ENCODE assay signal across 30 cellular contexts in the genomic region with DNA sequence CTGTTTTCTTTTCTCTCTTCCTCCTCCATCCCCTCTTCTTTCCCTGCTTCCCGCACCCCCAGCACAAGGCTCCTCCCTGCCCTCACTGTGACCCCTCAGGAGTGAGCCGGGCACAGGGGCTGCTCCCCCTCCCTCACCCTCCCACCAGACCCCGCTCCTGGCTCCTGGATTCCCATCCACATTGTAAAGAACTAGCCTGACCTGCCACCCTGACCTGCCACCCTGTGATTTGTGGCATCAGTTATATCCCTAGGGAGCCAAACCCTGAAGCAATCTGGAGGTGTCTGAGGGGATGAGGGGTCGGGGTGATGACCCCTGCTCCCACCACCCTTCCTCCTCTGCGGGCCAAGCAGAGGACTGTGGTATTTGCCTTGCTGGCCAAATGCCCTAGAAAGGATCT.
"Had no signal": no experiment of that assay in that cellular context is flagged by ENCODE, and none has a peak within 500 bp of the region (broad histone marks: within the 10 kb centered on the region; RNA-seq: fewer than 3 reads in every experiment).

No MANE protein-coding gene starts in this region.

- H3K27ac ChIP-seq: brain microvascular endothelial cell, esophagus muscularis mucosa, foreskin keratinocyte, gastrocnemius medialis, WERI-Rb-1 had no signal

- H3K27me3 ChIP-seq: brain microvascular endothelial cell, foreskin keratinocyte had no signal

- H3K4me3 ChIP-seq: esophagus muscularis mucosa, gastrocnemius medialis had no signal

- H3K4me1 Mint-ChIP-seq: activated B cell treated with CpG ODN at 0.5 μM for 24 hours; activated T-helper 17 cell treated with anti-CD3 and anti-CD28 coated beads, Interleukin-2, amount 50 U/mL, for 72 hours had no signal

- H3K4me3 Mint-ChIP-seq: activated B cell treated with CpG ODN at 0.5 μM for 24 hours; activated CD8-positive, alpha-beta T cell treated with anti-CD3 and anti-CD28 coated beads for 36 hours; activated naive CD8-positive, alpha-beta T cell; activated T-cell treated with anti-CD3 and anti-CD28 coated beads, Interleukin-2, amount 50 U/mL, for 4 hours; activated T-helper 17 cell treated with anti-CD3 and anti-CD28 coated beads, Interleukin-2, amount 50 U/mL, for 72 hours; effector memory CD8-positive, alpha-beta T cell; T-helper 17 cell; T-helper 2 cell treated with Interferon-gamma antibody and Interleukin-4, amounts not matched to agents 5 μg/mL and 100 μg/mL, for 36 hours had no signal

- H3K9me3 Mint-ChIP-seq: effector memory CD8-positive, alpha-beta T cell; T-helper 2 cell treated with Interferon-gamma antibody and Interleukin-4, amounts not matched to agents 5 μg/mL and 100 μg/mL, for 36 hours had no signal

- DNase-seq: activated B cell treated with CpG ODN at 0.5 μM for 24 hours; activated CD4-positive, alpha-beta T cell treated with anti-CD3 and anti-CD28 coated beads for 48 hours; activated CD4-positive, alpha-beta T cell treated with anti-CD3 and anti-CD28 coated beads, Interleukin-2, amount 50 U/mL, for 1 hour; activated CD4-positive, alpha-beta T cell treated with anti-CD3 and anti-CD28 coated beads, Interleukin-2, amount 50 U/mL, for 48 hours; activated CD8-positive, alpha-beta memory T cell treated with anti-CD3 and anti-CD28 coated beads for 24 hours; activated CD8-positive, alpha-beta T cell treated with anti-CD3 and anti-CD28 coated beads for 36 hours; activated effector memory CD4-positive, alpha-beta T cell treated with Interleukin-2 at 50 U/mL for 16 hours; activated gamma-delta T cell treated with Interleukin-2 at 50 U/mL for 16 hours; activated naive CD4-positive, alpha-beta T cell treated with anti-CD3 and anti-CD28 coated beads, Interleukin-2, amount 50 U/mL, for 16 hours; activated naive CD4-positive, alpha-beta T cell treated with Interleukin-2 at 50 U/mL for 16 hours; activated T-cell treated with anti-CD3 and anti-CD28 coated beads, Interleukin-2, amount 50 U/mL, for 4 hours; amniotic stem cell; anterior cingulate cortex; brain microvascular endothelial cell; cortex of kidney; dermis blood vessel endothelial cell; effector CD4-positive, alpha-beta T cell; effector memory CD8-positive, alpha-beta T cell; erythroblast; foreskin keratinocyte; gastrocnemius medialis; T-helper 1 cell; T-helper 17 cell; T1000; WERI-Rb-1 had no signal

- H3K9me3 ChIP-seq: gastrocnemius medialis had no signal

- ATAC-seq: activated CD4-positive, CD25-positive, alpha-beta regulatory T cell treated with anti-CD3 and anti-CD28 coated beads, Interleukin-2, amount 50 U/mL, for 24 hours; activated CD8-positive, alpha-beta T cell treated with anti-CD3 and anti-CD28 coated beads for 36 hours; activated T-cell treated with anti-CD3 and anti-CD28 coated beads, Interleukin-2, amount 50 U/mL, for 4 hours; activated T-helper 17 cell treated with anti-CD3 and anti-CD28 coated beads, Interleukin-2, amount 50 U/mL, for 72 hours; effector memory CD8-positive, alpha-beta T cell; foreskin keratinocyte; gastrocnemius medialis; T-helper 17 cell had no signal

- H3K27ac Mint-ChIP-seq: activated B cell treated with CpG ODN at 0.5 μM for 24 hours; activated CD8-positive, alpha-beta T cell treated with anti-CD3 and anti-CD28 coated beads for 36 hours; activated naive CD8-positive, alpha-beta T cell; activated T-helper 17 cell treated with anti-CD3 and anti-CD28 coated beads, Interleukin-2, amount 50 U/mL, for 72 hours; effector memory CD8-positive, alpha-beta T cell; T-helper 17 cell; T-helper 2 cell treated with Interferon-gamma antibody and Interleukin-4, amounts not matched to agents 5 μg/mL and 100 μg/mL, for 36 hours had no signal

- H3K36me3 ChIP-seq: brain microvascular endothelial cell, esophagus muscularis mucosa, gastrocnemius medialis, WERI-Rb-1 had no signal

- H3K4me1 ChIP-seq: esophagus muscularis mucosa, foreskin keratinocyte, gastrocnemius medialis had no signal
